Comparison of ENCODE assay signal across 8 cellular contexts in genomic region chr19:55646889-55647731, GRCh38. TPM values are rescaled to one million over a fixed set of nuclear protein-coding genes. Genes with fewer than 3 reads are reported as not detected.
DNase-seq lines count a peak whose midpoint lies in the region; ATAC-seq and TF ChIP-seq lines count a peak whose summit lies in the region.

No MANE protein-coding gene starts in this region.

- peaks cover 6% of the 10 kb centered on the region for H3K36me3 ChIP-seq in thoracic aorta

- DNase-seq in activated T-cell treated with anti-CD3 and anti-CD28 coated beads, Interleukin-2, amount 50 U/mL, for 4 hours: no peak
- no peak for DNase-seq in activated T-cell treated with anti-CD3 and anti-CD28 coated beads, Interleukin-2, amount 50 U/mL, for 1 hour
- no peak for DNase-seq in WTC11 (ENCODE audit: low spot score)
- DNase-seq in thoracic aorta (ENCODE audit: low spot score): no peak
- DNase-seq in NCI-H1092 treated with DMSO at 0.1 percent for 48 hours (lab: John Stamatoyannopoulos, UW): no peak
- DNase-seq in CD1c-positive myeloid dendritic cell (ENCODE audit: extremely low spot score): no peak

- peaks cover 46% of the 10 kb centered on the region for H3K4me1 Mint-ChIP-seq in activated T-cell treated with anti-CD3 and anti-CD28 coated beads, Interleukin-2, amount 50 U/mL, for 4 hours (ENCODE audit: low read depth)
- H3K4me1 Mint-ChIP-seq in WTC11: peaks cover 24% of the 10 kb centered on the region

- H3K4me3 ChIP-seq in iPS-18c (ENCODE audit: insufficient read depth, low read depth, low read length) (peak overlapping the region; percentile 89), thoracic aorta (peak overlapping the region; percentile 96)

- no peak for TF ChIP-seq CTCF in WTC11 (IDR thresholded peaks at IDR 0.05)
- TF ChIP-seq CTCF in thoracic aorta (IDR thresholded peaks at IDR 0.05): no peak

- H3K27ac Mint-ChIP-seq in WTC11: peak overlapping the region; percentile 89; the same call in 1 of the 2 replicates

- H3K9me3 ChIP-seq in iPS-18c (ENCODE audit: control insufficient read depth, insufficient read depth, low read length) (no peaks in the 10 kb centered on the region), thoracic aorta (no peaks in the 10 kb centered on the region)

- POLR2A ChIA-PET in WTC11 (lab: Charles Lee): interaction anchor here (0.8 to 2.1 kb wide), 5 partner anchors 24 to 162 kb away, joined by 3 to 6 read pairs (median 3); partner anchors contain the start of genes FIZ1 and NAT14

- peaks cover 39 to 51% of the 10 kb centered on the region in 2 donors for H3K4me1 ChIP-seq in thoracic aorta (ENCODE audit: control insufficient read depth in 1 of 2, low read depth in 2 of 2)

- H3K36me3 Mint-ChIP-seq in activated T-cell treated with anti-CD3 and anti-CD28 coated beads, Interleukin-2, amount 50 U/mL, for 4 hours (ENCODE audit: insufficient read depth): peaks cover 6% of the 10 kb centered on the region
- H3K36me3 Mint-ChIP-seq in WTC11: peaks cover 16% of the 10 kb centered on the region

- H3K27ac ChIP-seq in thoracic aorta: peak overlapping the region; percentile 42 to 77

- peak overlapping the region; percentile 80 for H3K4me3 Mint-ChIP-seq in activated T-cell treated with anti-CD3 and anti-CD28 coated beads, Interleukin-2, amount 50 U/mL, for 4 hours
- peak overlapping the region; percentile 86 for H3K4me3 Mint-ChIP-seq in WTC11

- H3K27me3 Mint-ChIP-seq in activated T-cell treated with anti-CD3 and anti-CD28 coated beads, Interleukin-2, amount 50 U/mL, for 4 hours (ENCODE audit: low read depth): no peaks in the 10 kb centered on the region
- H3K27me3 Mint-ChIP-seq in WTC11 (ENCODE audit: low read depth): no peaks in the 10 kb centered on the region

- H3K27me3 ChIP-seq in thoracic aorta (replicated peaks; ENCODE audit: insufficient read depth): no peaks in the 10 kb centered on the region

- no peaks in the 10 kb centered on the region for H3K9me3 Mint-ChIP-seq in activated T-cell treated with anti-CD3 and anti-CD28 coated beads, Interleukin-2, amount 50 U/mL, for 4 hours
- H3K9me3 Mint-ChIP-seq in WTC11: no peaks in the 10 kb centered on the region

- ATAC-seq in activated T-cell treated with anti-CD3 and anti-CD28 coated beads, Interleukin-2, amount 50 U/mL, for 4 hours: no peak
- ATAC-seq in WTC11: no peak
- ATAC-seq in thoracic aorta (ENCODE audit: insufficient number of reproducible peaks, low FRiP score, low read depth): no peak
- no peak for ATAC-seq in HG02588 (IDR thresholded peaks at IDR 0.05; ENCODE audit: unreplicated experiment)

- CTCF ChIA-PET in WTC11 (lab: Charles Lee): interaction anchor here (0.5 to 4.6 kb wide), 13 partner anchors 13 to 512 kb away, joined by 3 to 25 read pairs (median 6); partner anchors contain the start of genes FIZ1, ZNF784 and ZNF865

TF ChIP-seq in WTC11, 78 proteins besides CTCF, POLR2A, EP300 and RAD21:
- TF ChIP-seq CREM (CRISPR knock-in tag; IDR thresholded peaks at IDR 0.05) (0 out of 2 replicates have a peak, but pooled peaks have one; percentile 3), IRF1 (CRISPR knock-in tag; IDR thresholded peaks at IDR 0.05) (no peak), ZNF121 (CRISPR knock-in tag; IDR thresholded peaks at IDR 0.05) (no peak), FOXP1 (CRISPR knock-in tag; IDR thresholded peaks at IDR 0.05; ENCODE audit: borderline replicate concordance) (no peak)

RNA-seq across cellular contexts. Expression of gene CCDC106, which starts 0.9 kb away (rescaled TPM):
- total RNA-seq in activated T-cell treated with anti-CD3 and anti-CD28 coated beads, Interleukin-2, amount 50 U/mL, for 4 hours: 1 to 10 TPM; 3.9 to 7.8 (median 4.8) TPM
- total RNA-seq in WTC11 (2021) (21.1 to 24.8 TPM (median 24.8 TPM) in 3 replicates), thoracic aorta (10 to 100 TPM; 10.5 to 14.8 TPM)

RNA-seq across cellular contexts. Expression of gene ZNF581, which starts 3.7 kb away (rescaled TPM):
- 10 to 100 TPM; 46.2 to 54.1 (median 52.7) TPM for total RNA-seq in activated T-cell treated with anti-CD3 and anti-CD28 coated beads, Interleukin-2, amount 50 U/mL, for 4 hours
- total RNA-seq in WTC11 (2021): 94.6 to 100 TPM (median 99.5 TPM) in 3 replicates
- 10 to 100 TPM in 1 of 2 donors, 1 to 10 TPM in 1; 6.7 to 23.8 TPM for total RNA-seq in thoracic aorta

RNA-seq across cellular contexts. Expression of gene ZNF580, which starts 6.3 kb away (rescaled TPM):
- 10 to 100 TPM; 27.1 to 31.5 (median 28.5) TPM for total RNA-seq in activated T-cell treated with anti-CD3 and anti-CD28 coated beads, Interleukin-2, amount 50 U/mL, for 4 hours
- total RNA-seq in WTC11 (2021): 31.3 to 33.5 TPM (median 32.0 TPM) in 3 replicates
- total RNA-seq in thoracic aorta: 10 to 100 TPM; 46.0 to 65.5 TPM

RNA-seq across cellular contexts. Expression of gene U2AF2, which starts 7.7 kb away (rescaled TPM):
- total RNA-seq in activated T-cell treated with anti-CD3 and anti-CD28 coated beads, Interleukin-2, amount 50 U/mL, for 4 hours: 100 to 1,000 TPM; 467 to 532 (median 476) TPM
- total RNA-seq in WTC11 (2021) (249 to 302 TPM (median 249 TPM) in 3 replicates), thoracic aorta (100 to 1,000 TPM in 1 of 2 donors, 10 to 100 TPM in 1; 77.3 to 106 TPM)

RNA-seq across cellular contexts. Expression of gene ZNF784, which starts 22.7 kb away (rescaled TPM):
- total RNA-seq in activated T-cell treated with anti-CD3 and anti-CD28 coated beads, Interleukin-2, amount 50 U/mL, for 4 hours: 1 to 10 TPM; 3.3 to 3.4 (median 3.4) TPM
- 9.9 to 12.1 TPM (median 11.4 TPM) in 3 replicates for total RNA-seq in WTC11 (2021)
- 10 to 100 TPM in 1 of 2 donors, 1 to 10 TPM in 1; 8.5 to 13.0 TPM for total RNA-seq in thoracic aorta
